Comparison of ENCODE assay signal across 8 cellular contexts in the genomic region with DNA sequence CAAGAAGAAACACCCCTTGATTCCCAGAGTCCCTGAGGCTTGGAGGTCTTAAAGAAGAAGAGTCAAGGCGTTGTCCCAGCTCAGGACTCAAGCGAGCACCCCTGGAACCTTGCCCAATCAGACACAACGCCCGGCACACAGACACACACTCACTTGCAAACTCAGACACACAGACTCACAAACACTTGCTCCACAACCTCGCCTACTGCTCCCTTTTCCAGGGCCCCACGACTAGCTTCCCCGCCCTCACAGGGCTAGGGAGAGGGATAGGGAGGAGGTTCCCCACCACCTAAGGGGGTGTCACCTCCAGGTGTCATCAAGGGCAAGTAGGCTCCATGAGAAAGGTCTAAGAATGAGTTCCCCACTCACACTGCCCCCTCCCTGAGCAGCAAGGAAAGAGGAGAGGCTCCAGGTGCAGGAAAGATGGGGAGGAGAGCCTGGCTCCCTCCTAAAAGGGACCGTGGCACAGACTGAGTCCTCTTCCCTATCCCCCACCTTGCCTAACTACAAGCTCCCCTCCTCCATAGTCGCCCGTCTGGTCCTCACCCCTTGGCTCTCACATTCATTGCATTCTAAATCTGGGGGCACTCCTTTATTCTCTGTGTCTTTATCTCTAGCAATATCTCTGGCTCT. TPM values are rescaled to one million over a fixed set of nuclear protein-coding genes. Genes with fewer than 3 reads are reported as not detected.
DNase-seq lines count a peak whose midpoint lies in the region; TF ChIP-seq lines count a peak whose summit lies in the region.

No MANE protein-coding gene starts in this region.

- H3K79me1 ChIP-seq in mesenchymal stem cell (replicated peaks; ENCODE audit: low read length, poor library complexity, severe bottlenecking): no peaks in the 10 kb centered on the region

- no peak overlapping the region for H2BK15ac ChIP-seq in mesenchymal stem cell (ENCODE audit: low read depth, poor library complexity, severe bottlenecking)

- peaks cover 38% of the 10 kb centered on the region for H3K4me1 ChIP-seq in mesenchymal stem cell (ENCODE audit: control insufficient read depth, insufficient read depth, low read depth, low read length)

- H2AK5ac ChIP-seq in mesenchymal stem cell (ENCODE audit: low read length, severe bottlenecking): no peak overlapping the region

- H3K27ac ChIP-seq in mesenchymal stem cell (ENCODE audit: low read length, poor library complexity, severe bottlenecking): no peak overlapping the region

- in situ Hi-C loops in GM13977 (cut with MboI; ENCODE audit: low pct_unique_long_range_greater_than_20kb, low sequenced_read_pairs, unreplicated experiment): no loop called here

- no peak overlapping the region for H3K9ac ChIP-seq in mesenchymal stem cell (ENCODE audit: low read length)

- H3K4me2 ChIP-seq in mesenchymal stem cell (ENCODE audit: low read length, poor library complexity, severe bottlenecking): peak overlapping the region; percentile 50

- no peak overlapping the region for H3K23ac ChIP-seq in mesenchymal stem cell (ENCODE audit: low read length in 2 of 2)

- no peak overlapping the region for H2AFZ ChIP-seq in mesenchymal stem cell (ENCODE audit: low read depth, low read length)

- TF ChIP-seq CTCF in GM13977 (IDR thresholded peaks at IDR 0.05; ENCODE audit: extremely low read depth, insufficient read depth, missing control alignments): no peak

- no peak overlapping the region for H3K4ac ChIP-seq in mesenchymal stem cell (ENCODE audit: low read depth in 1 of 2, low read length in 2 of 2)

- WGBS in mesenchymal stem cell: 11% methylated on average over 7 of the region's 10 CpGs

- no peak overlapping the region for H3K14ac ChIP-seq in mesenchymal stem cell (ENCODE audit: low read length in 2 of 2)

- no peak overlapping the region for H3K18ac ChIP-seq in mesenchymal stem cell (ENCODE audit: low read depth in 1 of 2, low read length in 2 of 2)

- no peak overlapping the region for H2BK12ac ChIP-seq in mesenchymal stem cell (ENCODE audit: low read length in 2 of 2)

- H3K27me3 ChIP-seq in mesenchymal stem cell (ENCODE audit: control insufficient read depth in 1 of 2, insufficient read depth in 1 of 2, low read length in 2 of 2): peaks cover 91 to 93% of the 10 kb centered on the region in 2 experiments

- DNase-seq in 8988T: peak; percentile 51
- DNase-seq in GM13977 (ENCODE audit: low spot score): peak; percentile 38
- peak; percentile 29 to 31 for DNase-seq in activated T-cell treated with anti-CD3 and anti-CD28 coated beads, Interleukin-2, amount 50 U/mL, for 48 hours
- DNase-seq in mesenchymal stem cell: no peak
- DNase-seq in stimulated activated CD4-positive, alpha-beta T cell treated with anti-CD3 and anti-CD28 coated beads, Interleukin-12 subunit alpha, Interleukin-12 subunit beta, amount 100 ng/mL, for 4 hours: no peak
- no peak for DNase-seq in COLO829 (ENCODE audit: low spot score)
- DNase-seq in NCI-H2081 (lab: John Stamatoyannopoulos, UW): no peak
- no peak for DNase-seq in stimulated activated naive CD4-positive, alpha-beta T cell treated with Interleukin-2 at 50 U/mL for 16 hours (lab: John Stamatoyannopoulos, UW)

- H4K8ac ChIP-seq in mesenchymal stem cell (ENCODE audit: low read length): no peak overlapping the region

- no peak overlapping the region for H4K91ac ChIP-seq in mesenchymal stem cell (ENCODE audit: low read length)

- H3K4me3 ChIP-seq in mesenchymal stem cell (ENCODE audit: insufficient read depth in 1 of 2, low read depth in 1 of 2, low read length in 2 of 2): peak overlapping the region in 1 of 2 experiments; percentile 65

- H2BK5ac ChIP-seq in mesenchymal stem cell (ENCODE audit: low read depth, low read length, poor library complexity, severe bottlenecking): no peak overlapping the region

- H3K36me3 ChIP-seq in mesenchymal stem cell (ENCODE audit: control insufficient read depth in 1 of 2, insufficient read depth in 2 of 2, low read depth in 1 of 2, low read length in 2 of 2): no peaks in the 10 kb centered on the region

- H3K9me3 ChIP-seq in mesenchymal stem cell (ENCODE audit: control insufficient read depth, low read length): no peaks in the 10 kb centered on the region

- H2BK120ac ChIP-seq in mesenchymal stem cell (ENCODE audit: low read depth, low read length): no peak overlapping the region

RNA-seq across cellular contexts. Expression of gene WNT10B, which starts 0.7 kb away (rescaled TPM):
- polyA plus RNA-seq in mesenchymal stem cell (2013, experiment 1 of 2): 0.11 TPM
- polyA plus RNA-seq in mesenchymal stem cell (2013, experiment 2 of 2): 0.04 TPM

RNA-seq across cellular contexts. Expression of gene WNT1, which starts 7.3 kb away (rescaled TPM):
- polyA plus RNA-seq in mesenchymal stem cell (2013, experiment 1 of 2): not detected
- polyA plus RNA-seq in mesenchymal stem cell (2013, experiment 2 of 2): not detected

RNA-seq across cellular contexts. Expression of gene ARF3, which starts 13.5 kb away (rescaled TPM):
- polyA plus RNA-seq in mesenchymal stem cell (2013, experiment 1 of 2): 112 TPM
- polyA plus RNA-seq in mesenchymal stem cell (2013, experiment 2 of 2): 114 TPM

RNA-seq across cellular contexts. Expression of gene DDN, which starts 28.4 kb away (rescaled TPM):
- polyA plus RNA-seq in mesenchymal stem cell (2013, experiment 1 of 2): 0.17 TPM
- 0.19 TPM for polyA plus RNA-seq in mesenchymal stem cell (2013, experiment 2 of 2)

RNA-seq across cellular contexts. Expression of gene FKBP11, which starts 45.5 kb away (rescaled TPM):
- 131 TPM for polyA plus RNA-seq in mesenchymal stem cell (2013, experiment 1 of 2)
- 138 TPM for polyA plus RNA-seq in mesenchymal stem cell (2013, experiment 2 of 2)

Comparison
In these comparisons a context has a peak if more than half of its experiments do, and no peak if none do; other contexts are left out.
1. DNase-seq: peak in 8988T (single experiment), GM13977 (single experiment) and activated T-cell treated with anti-CD3 and anti-CD28 coated beads, Interleukin-2, amount 50 U/mL, for 48 hours (2 of 2); none in mesenchymal stem cell (single experiment), stimulated activated CD4-positive, alpha-beta T cell treated with anti-CD3 and anti-CD28 coated beads, Interleukin-12 subunit alpha, Interleukin-12 subunit beta, amount 100 ng/mL, for 4 hours (single experiment), COLO829 (single experiment), NCI-H2081 (0 of 2) and stimulated activated naive CD4-positive, alpha-beta T cell treated with Interleukin-2 at 50 U/mL for 16 hours (single experiment).